ENCODE assay signal across 38 cellular contexts in the genomic region with DNA sequence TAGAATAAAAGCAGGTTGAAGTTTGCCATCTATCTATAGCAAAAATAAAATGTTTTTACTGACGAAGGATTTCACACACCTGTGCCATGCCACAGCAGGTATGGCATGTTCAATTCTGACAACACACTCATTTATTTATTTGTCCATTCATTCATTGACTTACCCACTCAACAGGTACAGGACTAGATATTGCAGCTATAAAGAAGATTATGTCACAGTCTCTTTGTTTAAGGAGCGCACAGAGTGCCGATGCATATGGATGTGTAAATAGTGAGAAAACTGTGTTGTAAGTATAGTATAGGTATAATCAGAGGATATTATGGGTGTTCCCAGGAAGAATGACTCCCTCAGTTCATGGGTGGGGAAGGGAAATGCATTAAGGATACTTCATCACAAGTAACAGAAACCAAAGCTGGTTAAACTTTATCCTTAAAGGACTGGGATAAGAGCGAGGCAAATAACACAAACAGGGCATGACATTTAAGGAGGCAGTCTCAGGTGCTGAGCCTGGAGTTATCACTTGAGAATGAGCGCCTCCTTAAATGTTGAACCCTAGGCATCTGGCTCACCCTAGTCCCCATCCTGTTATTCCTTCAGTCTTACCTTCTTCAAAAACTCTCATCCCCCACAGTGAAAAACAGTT. TPM values are rescaled to one million over a fixed set of nuclear protein-coding genes. Genes with fewer than 3 reads are reported as not detected.
DNase-seq lines count a peak whose midpoint lies in the region; ATAC-seq, FAIRE-seq and TF ChIP-seq lines count a peak whose summit lies in the region.
"Had no signal": no experiment of that assay in that cellular context is flagged by ENCODE, and none has a peak within 500 bp of the region (broad histone marks: within the 10 kb centered on the region; RNA-seq: fewer than 3 reads in every experiment).

No MANE protein-coding gene starts in this region.

- FAIRE-seq in GM12892 (lab: Jason Lieb, UNC): no peak
- FAIRE-seq: GM18507, GM19239, kidney had no signal

- H3K9me3 ChIP-seq in adipocyte (ENCODE audit: control insufficient read depth, low read length) (no peaks in the 10 kb centered on the region), gastroesophageal sphincter (no peaks in the 10 kb centered on the region)
- H3K9me3 ChIP-seq: heart right ventricle, thyroid gland had no signal

- no peak for DNase-seq in HFFc6
- DNase-seq in adipocyte (ENCODE audit: low read depth): no peak
- DNase-seq in osteocyte (ENCODE audit: extremely low spot score, unreplicated experiment): no peak
- DNase-seq in activated CD8-positive, alpha-beta memory T cell treated with anti-CD3 and anti-CD28 coated beads, Interleukin-2, amount 50 U/mL, for 4 hours: no peak
- no peak for DNase-seq in activated CD4-positive, alpha-beta memory T cell treated with anti-CD3 and anti-CD28 coated beads for 36 hours
- no peak for DNase-seq in GM12892 (ENCODE audit: insufficient read length)
- DNase-seq: activated CD4-positive, alpha-beta T cell treated with anti-CD3 and anti-CD28 coated beads for 36 hours; activated naive CD4-positive, alpha-beta T cell treated with anti-CD3 and anti-CD28 coated beads, Interleukin-2, amount 50 U/mL, for 16 hours; activated T-cell treated with anti-CD3 and anti-CD28 coated beads for 4 hours; anterior cingulate cortex; CD4-positive, alpha-beta memory T cell; DMS 273 treated with DMSO at 0.1 percent for 48 hours; effector CD8-positive, alpha-beta T cell; foreskin keratinocyte; heart right ventricle; kidney; NCI-H1092 treated with DMSO at 0.1 percent for 48 hours; NCI-H1930; NCI-H2171 treated with DMSO at 0.1 percent for 48 hours; NCI-H524; nephron progenitor cell; retina; SIG-M5; stimulated activated CD4-positive, alpha-beta T cell treated with anti-CD3 and anti-CD28 coated beads, Interleukin-1b, Interleukin-23, amount 100 ng/mL, for 48 hours; T-helper 9 cell; thyroid gland had no signal

- H3K4me3 Mint-ChIP-seq in HFFc6 (no peak overlapping the region), osteocyte (ENCODE audit: unreplicated experiment) (no peak overlapping the region)
- H3K4me3 Mint-ChIP-seq in activated CD4-positive, alpha-beta memory T cell treated with anti-CD3 and anti-CD28 coated beads for 36 hours: no peak overlapping the region
- H3K4me3 Mint-ChIP-seq: activated CD4-positive, alpha-beta T cell treated with anti-CD3 and anti-CD28 coated beads for 36 hours; CD4-positive, alpha-beta memory T cell; GM23338; nephron progenitor cell; stimulated activated naive CD8-positive, alpha-beta T cell treated with anti-CD3 and anti-CD28 coated beads, Interleukin-15, Interleukin-2, amounts not matched to agents 100 ng/mL and 50 ng/mL, for 24 hours had no signal

- ATAC-seq in gastroesophageal sphincter (no peak), HG03196 (IDR thresholded peaks at IDR 0.05; ENCODE audit: unreplicated experiment) (no peak)
- ATAC-seq: activated CD4-positive, alpha-beta T cell treated with anti-CD3 and anti-CD28 coated beads for 36 hours; foreskin keratinocyte; GM23338; heart right ventricle; Panc1 had no signal

- H3K27ac Mint-ChIP-seq in HFFc6 (peak overlapping the region; percentile 88), osteocyte (ENCODE audit: unreplicated experiment) (peak overlapping the region; percentile 88)
- H3K27ac Mint-ChIP-seq in activated CD4-positive, alpha-beta memory T cell treated with anti-CD3 and anti-CD28 coated beads for 36 hours: no peak overlapping the region
- H3K27ac Mint-ChIP-seq: activated CD4-positive, alpha-beta T cell treated with anti-CD3 and anti-CD28 coated beads for 36 hours; activated T-helper 2 cell treated with anti-CD3 and anti-CD28 coated beads, Interferon-gamma antibody, Interleukin-2, Interleukin-4, amounts not matched to agents 10 μg/mL and 5 μg/mL and 100 μg/mL, durations not matched to agents 14 hours and 24 hours and 36 hours; CD4-positive, alpha-beta memory T cell; GM23338; nephron progenitor cell; stimulated activated naive CD8-positive, alpha-beta T cell treated with anti-CD3 and anti-CD28 coated beads, Interleukin-15, Interleukin-2, amounts not matched to agents 100 ng/mL and 50 ng/mL, for 24 hours had no signal

- TF ChIP-seq CTCF in HFFc6 (IDR thresholded peaks at IDR 0.05) (no peak), gastroesophageal sphincter (IDR thresholded peaks at IDR 0.05) (no peak), osteocyte (IDR thresholded peaks at IDR 0.05) (no peak)

- 87 to 91% methylated on average over 5 of the region's 5 CpGs for WGBS in gastroesophageal sphincter (ENCODE audit: low coverage in 1 of 2), 2 donors

- H3K9me3 Mint-ChIP-seq in HFFc6 (no peaks in the 10 kb centered on the region), osteocyte (ENCODE audit: unreplicated experiment) (no peaks in the 10 kb centered on the region)
- H3K9me3 Mint-ChIP-seq in activated CD4-positive, alpha-beta memory T cell treated with anti-CD3 and anti-CD28 coated beads for 36 hours: no peaks in the 10 kb centered on the region
- H3K9me3 Mint-ChIP-seq: activated T-helper 2 cell treated with anti-CD3 and anti-CD28 coated beads, Interferon-gamma antibody, Interleukin-2, Interleukin-4, amounts not matched to agents 10 μg/mL and 5 μg/mL and 100 μg/mL, durations not matched to agents 14 hours and 24 hours and 36 hours; CD4-positive, alpha-beta memory T cell; GM23338; nephron progenitor cell; stimulated activated naive CD8-positive, alpha-beta T cell treated with anti-CD3 and anti-CD28 coated beads, Interleukin-15, Interleukin-2, amounts not matched to agents 100 ng/mL and 50 ng/mL, for 24 hours had no signal

- H3K36me3 Mint-ChIP-seq in HFFc6 (ENCODE audit: low read depth): no peaks in the 10 kb centered on the region
- no peaks in the 10 kb centered on the region for H3K36me3 Mint-ChIP-seq in osteocyte (ENCODE audit: unreplicated experiment)
- H3K36me3 Mint-ChIP-seq in activated CD4-positive, alpha-beta memory T cell treated with anti-CD3 and anti-CD28 coated beads for 36 hours: no peaks in the 10 kb centered on the region
- H3K36me3 Mint-ChIP-seq: CD4-positive, alpha-beta memory T cell had no signal

- peak overlapping the region; percentile 75 to 99 (median 86) for H3K27ac ChIP-seq in gastroesophageal sphincter
- H3K27ac ChIP-seq: foreskin keratinocyte, heart right ventricle, thyroid gland, VCaP had no signal

- H3K36me3 ChIP-seq in adipocyte (ENCODE audit: control insufficient read depth, insufficient read depth, low read length, severe bottlenecking) (no peaks in the 10 kb centered on the region), gastroesophageal sphincter (no peaks in the 10 kb centered on the region)
- H3K36me3 ChIP-seq: heart right ventricle, thyroid gland had no signal

- TF ChIP-seq POLR2A in gastroesophageal sphincter (IDR thresholded peaks at IDR 0.05): no peak
- no peak for TF ChIP-seq POLR2A in GM12892 (IDR thresholded peaks at IDR 0.05; ENCODE audit: low read depth, low read length)

- intact Hi-C loops in activated CD4-positive, alpha-beta memory T cell treated with anti-CD3 and anti-CD28 coated beads for 36 hours (cut with micrococcal nuclease): no loop called here

- POLR2A ChIA-PET in activated CD4-positive, alpha-beta memory T cell treated with anti-CD3 and anti-CD28 coated beads for 36 hours (lab: Charles Lee): no interaction called here

- H3K9ac ChIP-seq in adipocyte (ENCODE audit: low read length): peak overlapping the region; percentile 70

- H3K27me3 ChIP-seq in adipocyte (replicated peaks; ENCODE audit: control insufficient read depth, insufficient read depth, low read length) (no peaks in the 10 kb centered on the region), gastroesophageal sphincter (no peaks in the 10 kb centered on the region)
- H3K27me3 ChIP-seq: foreskin keratinocyte, thyroid gland had no signal

- CTCF ChIA-PET in activated CD4-positive, alpha-beta memory T cell treated with anti-CD3 and anti-CD28 coated beads for 36 hours (lab: Charles Lee): no interaction called here

- TF ChIP-seq EP300 in gastroesophageal sphincter (IDR thresholded peaks at IDR 0.05): no peak

- H3K27me3 Mint-ChIP-seq in HFFc6 (ENCODE audit: insufficient read depth) (no peaks in the 10 kb centered on the region; the same call in 1 of the 2 replicates), osteocyte (ENCODE audit: unreplicated experiment) (no peaks in the 10 kb centered on the region)
- peaks cover 12% of the 10 kb centered on the region for H3K27me3 Mint-ChIP-seq in activated CD4-positive, alpha-beta memory T cell treated with anti-CD3 and anti-CD28 coated beads for 36 hours

- H3K4me1 ChIP-seq in adipocyte (ENCODE audit: control insufficient read depth, insufficient read depth, low read length): peaks cover 34% of the 10 kb centered on the region
- peaks cover 0 to 20% (median 6%) of the 10 kb centered on the region in 3 donors for H3K4me1 ChIP-seq in gastroesophageal sphincter
- H3K4me1 ChIP-seq: thyroid gland had no signal

- H3K4me1 Mint-ChIP-seq in HFFc6 (ENCODE audit: low read depth): peaks cover 56% of the 10 kb centered on the region
- peaks cover 24% of the 10 kb centered on the region for H3K4me1 Mint-ChIP-seq in osteocyte (ENCODE audit: unreplicated experiment)
- H3K4me1 Mint-ChIP-seq in activated CD4-positive, alpha-beta memory T cell treated with anti-CD3 and anti-CD28 coated beads for 36 hours (ENCODE audit: low read depth): no peaks in the 10 kb centered on the region
- H3K4me1 Mint-ChIP-seq: activated CD4-positive, alpha-beta T cell treated with anti-CD3 and anti-CD28 coated beads for 36 hours; CD4-positive, alpha-beta memory T cell; GM23338; nephron progenitor cell had no signal

- H3K4me3 ChIP-seq in adipocyte (ENCODE audit: low read length) (peak overlapping the region; percentile 56), gastroesophageal sphincter (no peak overlapping the region)
- H3K4me3 ChIP-seq: GM23338, heart right ventricle, skin epidermis, thyroid gland had no signal

RNA-seq across cellular contexts. Expression of a gene that starts 7.9 kb away (rescaled TPM):
- total RNA-seq in HFFc6 (2021; fragmentation: NEBNext Ultra II Directional; extraction: Animal tissue kit (Norgen Biotek cat#: 25700)): 10 to 100 TPM; 71.0 to 87.4 (median 80.5) TPM
- total RNA-seq in gastroesophageal sphincter (100 to 1,000 TPM in 1 of 4 donors, 10 to 100 TPM in 3; 30.3 to 115 (median 57.8) TPM), osteocyte (78.1 and 84.3 TPM in 2 replicates)
- total RNA-seq in activated CD4-positive, alpha-beta memory T cell treated with anti-CD3 and anti-CD28 coated beads for 36 hours: 100 to 1,000 TPM; 105 to 107 TPM
- polyA plus RNA-seq in GM12892 (2012; ENCODE audit: missing spikeins): 116 TPM

RNA-seq across cellular contexts. Expression of a gene that starts 41.1 kb away (rescaled TPM):
- total RNA-seq in HFFc6 (2021; fragmentation: NEBNext Ultra II Directional; extraction: Animal tissue kit (Norgen Biotek cat#: 25700)): 1 to 10 TPM in 2 of 6 experiments, under 1 TPM in 4; 0.40 to 2.1 (median 0.54) TPM
- 10 to 100 TPM in 3 of 4 donors, 1 to 10 TPM in 1; 5.8 to 20.7 (median 14.5) TPM for total RNA-seq in gastroesophageal sphincter
- not detected in 2 replicates for total RNA-seq in osteocyte
- total RNA-seq in activated CD4-positive, alpha-beta memory T cell treated with anti-CD3 and anti-CD28 coated beads for 36 hours: not detected
- 0.04 TPM for polyA plus RNA-seq in GM12892 (2012; ENCODE audit: missing spikeins)
- total RNA-seq: activated CD4-positive, alpha-beta T cell treated with anti-CD3 and anti-CD28 coated beads for 36 hours; CD4-positive, alpha-beta memory T cell; foreskin keratinocyte; HT-29; osteoblast had no signal
- polyA plus RNA-seq: foreskin keratinocyte had no signal
